13 cellular contexts compared by ENCODE assay signal in genomic region chr9:4073371-4073770, GRCh38.
DNase-seq lines count a peak whose midpoint lies in the region.
"Had no signal": no experiment of that assay in that cellular context is flagged by ENCODE, and none has a peak within 500 bp of the region (broad histone marks: within the 10 kb centered on the region; RNA-seq: fewer than 3 reads in every experiment).

No MANE protein-coding gene starts in this region.

- H2AK5ac ChIP-seq in trophoblast cell (ENCODE audit: low read length): no peak overlapping the region

- peaks cover 0 to 2% of the 10 kb centered on the region in 2 experiments for H3K4me1 ChIP-seq in trophoblast cell (ENCODE audit: control insufficient read depth in 1 of 2, insufficient read depth in 2 of 2, low read length in 2 of 2)
- peaks cover 11% of the 10 kb centered on the region for H3K4me1 ChIP-seq in GM23248 (ENCODE audit: insufficient read depth)
- H3K4me1 ChIP-seq: SJCRH30 had no signal

- H4K8ac ChIP-seq in trophoblast cell (ENCODE audit: low read depth, low read length): no peak overlapping the region

- in situ Hi-C loops in GM23248 (cut with MboI): no loop called here

- no peak overlapping the region for H3K27ac Mint-ChIP-seq in activated naive CD4-positive, alpha-beta T cell treated with anti-CD3 and anti-CD28 coated beads for 36 hours
- H3K27ac Mint-ChIP-seq: brain; stimulated activated memory B cell treated with anti-CD40 and anti-IgM and Interleukin-4, amounts not matched to agents 10 μg/mL and 1 μg/mL and 100 μg/mL, for 72 hours had no signal

- H3K18ac ChIP-seq in trophoblast cell (ENCODE audit: low read length): no peak overlapping the region

- no peaks in the 10 kb centered on the region for H3K79me1 ChIP-seq in trophoblast cell (ENCODE audit: low read length)

- H3K9me2 ChIP-seq in GM23248 (ENCODE audit: insufficient read depth): 0 out of 2 replicates have a peak, but pooled peaks cover 4% of the 10 kb centered on the region

- H3K36me3 Mint-ChIP-seq in activated naive CD4-positive, alpha-beta T cell treated with anti-CD3 and anti-CD28 coated beads for 36 hours (ENCODE audit: low read depth): no peaks in the 10 kb centered on the region
- H3K36me3 Mint-ChIP-seq: brain; stimulated activated memory B cell treated with anti-CD40 and anti-IgM and Interleukin-4, amounts not matched to agents 10 μg/mL and 1 μg/mL and 100 μg/mL, for 72 hours had no signal

- no peak overlapping the region for H2BK120ac ChIP-seq in trophoblast cell (ENCODE audit: insufficient read depth, low read length, poor library complexity)

- peaks cover 6% of the 10 kb centered on the region; the same call in 1 of the 2 replicates for H3F3A ChIP-seq in GM23248 (ENCODE audit: insufficient read depth)

- no peak overlapping the region for H3K14ac ChIP-seq in trophoblast cell (ENCODE audit: low read length)

- H2AFZ ChIP-seq in trophoblast cell (ENCODE audit: insufficient read depth, low read length, poor library complexity) (no peak overlapping the region), GM23248 (no peak overlapping the region)

- H2BK5ac ChIP-seq in trophoblast cell (ENCODE audit: low read depth, low read length, poor library complexity): no peak overlapping the region

- intact Hi-C loops in activated naive CD4-positive, alpha-beta T cell treated with anti-CD3 and anti-CD28 coated beads for 36 hours (cut with micrococcal nuclease): loop anchor here (10.0 kb wide), 1 partner anchor 121 kb away; no protein-coding TSS in a partner anchor

- no peaks in the 10 kb centered on the region; the same call in 1 of the 2 replicates for H4K20me1 ChIP-seq in GM23248 (ENCODE audit: insufficient read depth)

- H3K4me1 Mint-ChIP-seq in activated naive CD4-positive, alpha-beta T cell treated with anti-CD3 and anti-CD28 coated beads for 36 hours (ENCODE audit: low read depth): no peaks in the 10 kb centered on the region
- H3K4me1 Mint-ChIP-seq: stimulated activated memory B cell treated with anti-CD40 and anti-IgM and Interleukin-4, amounts not matched to agents 10 μg/mL and 1 μg/mL and 100 μg/mL, for 72 hours had no signal

- no peak overlapping the region for H3K4ac ChIP-seq in trophoblast cell (ENCODE audit: low read depth, low read length)

- H3K36me3 ChIP-seq in trophoblast cell (ENCODE audit: control insufficient read depth in 1 of 2, insufficient read depth in 2 of 2, low read length in 2 of 2): no peaks in the 10 kb centered on the region
- H3K36me3 ChIP-seq in GM23248 (ENCODE audit: low read depth): no peaks in the 10 kb centered on the region
- H3K36me3 ChIP-seq: SJCRH30 had no signal

- no CpG with 5 or more reads among the region's 7 CpGs for WGBS in trophoblast cell (ENCODE audit: extremely low coverage, insufficient coverage, insufficient read length)
- WGBS in GM23248 (ENCODE audit: low coverage in 1 of 2, low lambda C conversion rate in 2 of 2, missing lambda C conversion rate in 2 of 2), 2 experiments: 96 to 100% methylated on average over 7 of the region's 7 CpGs

- CTCF ChIA-PET in activated naive CD4-positive, alpha-beta T cell treated with anti-CD3 and anti-CD28 coated beads for 36 hours (lab: Charles Lee): interaction anchor here (0.6 kb wide), 2 partner anchors 11 to 19 kb away, joined by 3 to 4 read pairs; no protein-coding TSS in a partner anchor

- H3K9me3 ChIP-seq in trophoblast cell (ENCODE audit: insufficient read depth, low read depth, low read length) (no peaks in the 10 kb centered on the region), GM23248 (ENCODE audit: low read depth) (no peaks in the 10 kb centered on the region)
- H3K9me3 ChIP-seq: mucosa of descending colon, SJCRH30 had no signal

- H3K9ac ChIP-seq in trophoblast cell (ENCODE audit: low read length): no peak overlapping the region
- no peak overlapping the region for H3K9ac ChIP-seq in GM23248

- H3K4me3 ChIP-seq in trophoblast cell (ENCODE audit: low read depth, low read length) (no peak overlapping the region), GM23248 (no peak overlapping the region)
- H3K4me3 ChIP-seq: mucosa of descending colon, SJCRH30 had no signal

- no peaks in the 10 kb centered on the region for H3K27me3 Mint-ChIP-seq in activated naive CD4-positive, alpha-beta T cell treated with anti-CD3 and anti-CD28 coated beads for 36 hours (ENCODE audit: low read depth)

- H2BK12ac ChIP-seq in trophoblast cell (ENCODE audit: low read length): no peak overlapping the region

- H3K27ac ChIP-seq in trophoblast cell (ENCODE audit: low read depth, low read length) (no peak overlapping the region), GM23248 (no peak overlapping the region)
- H3K27ac ChIP-seq: SJCRH30 had no signal

- H3K23ac ChIP-seq in trophoblast cell (ENCODE audit: low read length): no peak overlapping the region

- H4K12ac ChIP-seq in trophoblast cell (ENCODE audit: low read depth, low read length): no peak overlapping the region

- no peak overlapping the region for H3K4me2 ChIP-seq in trophoblast cell (ENCODE audit: low read length)
- H3K4me2 ChIP-seq in GM23248 (ENCODE audit: unreplicated experiment): no peak overlapping the region

- no peaks in the 10 kb centered on the region for H3K9me3 Mint-ChIP-seq in activated naive CD4-positive, alpha-beta T cell treated with anti-CD3 and anti-CD28 coated beads for 36 hours

- DNase-seq in NCI-H510A treated with DMSO at 0.1 percent for 48 hours (lab: John Stamatoyannopoulos, UW) (peak; percentile 1), NCI-H510A (lab: John Stamatoyannopoulos, UW) (no peak), NAMALWA (ENCODE audit: low spot score) (peak; percentile 58), cerebellar cortex (ENCODE audit: low spot score) (peak; percentile 37), trophoblast cell (peak; percentile 22 to 62), kidney glomerular epithelial cell (lab: John Stamatoyannopoulos, UW) (no peak), GM23248 (no peak)
- no peak for DNase-seq in activated naive CD4-positive, alpha-beta T cell treated with anti-CD3 and anti-CD28 coated beads for 36 hours
- DNase-seq: mucosa of descending colon, NCI-H1694 had no signal

- H3K27me3 ChIP-seq in trophoblast cell (ENCODE audit: insufficient read depth, low read length) (no peaks in the 10 kb centered on the region), GM23248 (replicated peaks; ENCODE audit: insufficient read depth) (no peaks in the 10 kb centered on the region)
- H3K27me3 ChIP-seq: SJCRH30 had no signal

- H3K79me2 ChIP-seq in trophoblast cell (ENCODE audit: control insufficient read depth, insufficient read depth, low read length, poor library complexity): no peaks in the 10 kb centered on the region
- peaks cover 14% of the 10 kb centered on the region for H3K79me2 ChIP-seq in GM23248 (ENCODE audit: insufficient read depth)

- no peak overlapping the region for H3K4me3 Mint-ChIP-seq in activated naive CD4-positive, alpha-beta T cell treated with anti-CD3 and anti-CD28 coated beads for 36 hours
- H3K4me3 Mint-ChIP-seq: brain; stimulated activated memory B cell treated with anti-CD40 and anti-IgM and Interleukin-4, amounts not matched to agents 10 μg/mL and 1 μg/mL and 100 μg/mL, for 72 hours had no signal

- H4K91ac ChIP-seq in trophoblast cell (ENCODE audit: low read depth, low read length): no peak overlapping the region

Comparison
In these comparisons a context has a peak if more than half of its experiments do, and no peak if none do; other contexts are left out.
1. DNase-seq: peak in NCI-H510A treated with DMSO at 0.1 percent for 48 hours (single experiment), NAMALWA (single experiment), cerebellar cortex (single experiment) and trophoblast cell (2 of 2); none in NCI-H510A (single experiment), kidney glomerular epithelial cell (single experiment), activated naive CD4-positive, alpha-beta T cell treated with anti-CD3 and anti-CD28 coated beads for 36 hours (single experiment) and GM23248 (single experiment).